Comparison of ENCODE assay signal across 8 cellular contexts in genomic region chr15:76058714-76059319, GRCh38.
DNase-seq lines count a peak whose midpoint lies in the region; ATAC-seq and TF ChIP-seq lines count a peak whose summit lies in the region.

No MANE protein-coding gene starts in this region.

- peak overlapping the region; percentile 90 for H3K4me3 Mint-ChIP-seq in activated naive CD8-positive, alpha-beta T cell

- H3K9me3 Mint-ChIP-seq in activated naive CD8-positive, alpha-beta T cell (ENCODE audit: low read depth): no peaks in the 10 kb centered on the region

- H3K4me3 ChIP-seq in retinal pigment epithelial cell (ENCODE audit: low read length): peak overlapping the region; percentile 59

- H3K27ac Mint-ChIP-seq in activated naive CD8-positive, alpha-beta T cell: no peak overlapping the region

- peaks cover 44% of the 10 kb centered on the region for H3K27me3 Mint-ChIP-seq in activated naive CD8-positive, alpha-beta T cell

- ATAC-seq in GM19328 (IDR thresholded peaks at IDR 0.05; ENCODE audit: unreplicated experiment) (no peak), HG03565 (IDR thresholded peaks at IDR 0.05; ENCODE audit: unreplicated experiment) (no peak)

- peaks cover 34% of the 10 kb centered on the region for H3K4me1 Mint-ChIP-seq in activated naive CD8-positive, alpha-beta T cell (ENCODE audit: low read depth)

- peak; percentile 30 for DNase-seq in NCI-H345 (lab: John Stamatoyannopoulos, UW)
- DNase-seq in NCI-H345 treated with DMSO at 0.1 percent for 48 hours (lab: John Stamatoyannopoulos, UW; ENCODE audit: unreplicated experiment): no peak
- peak; percentile 16 for DNase-seq in NCI-H1105 (lab: John Stamatoyannopoulos, UW)
- DNase-seq in hippocampal formation (lab: John Stamatoyannopoulos, UW): peak; percentile 28 to 40
- no peak for DNase-seq in retinal pigment epithelial cell (ENCODE audit: low read depth)

- no peaks in the 10 kb centered on the region for H3K36me3 Mint-ChIP-seq in activated naive CD8-positive, alpha-beta T cell

- no peak for TF ChIP-seq CTCF in retinal pigment epithelial cell (conservative IDR thresholded peaks at IDR 0.05; ENCODE audit: low read depth, low read length)

Comparison
In these comparisons a context has a peak if more than half of its experiments do, and no peak if none do; other contexts are left out.
1. DNase-seq: peak in NCI-H345 (single experiment), NCI-H1105 (single experiment) and hippocampal formation (2 of 2); none in NCI-H345 treated with DMSO at 0.1 percent for 48 hours (single experiment) and retinal pigment epithelial cell (single experiment).